25 cellular contexts compared by ENCODE assay signal in the genomic region with DNA sequence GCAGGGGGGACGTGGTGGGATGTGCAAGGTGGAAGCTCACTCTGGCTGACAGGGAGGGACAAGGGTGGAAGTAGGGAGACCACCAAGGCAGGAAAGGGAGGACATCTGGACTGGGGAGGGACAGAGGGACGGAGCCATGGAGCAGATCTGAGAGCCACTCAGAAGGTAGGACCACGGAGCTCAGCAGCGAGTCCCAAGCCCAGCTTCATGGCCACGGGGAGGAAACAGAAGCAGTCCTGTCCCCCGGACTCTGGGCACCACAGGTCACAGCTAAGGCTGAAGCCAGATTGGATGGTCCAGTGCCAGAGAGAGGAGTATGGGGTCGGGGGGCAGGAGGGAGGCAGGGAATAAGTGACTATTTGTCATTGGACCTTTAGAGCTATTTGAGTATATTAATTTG.
"Had no signal": no experiment of that assay in that cellular context is flagged by ENCODE, and none has a peak within 500 bp of the region (broad histone marks: within the 10 kb centered on the region; RNA-seq: fewer than 3 reads in every experiment).

No MANE protein-coding gene starts in this region.

- H3K4me3 Mint-ChIP-seq: activated CD4-positive, alpha-beta memory T cell treated with anti-CD3 and anti-CD28 coated beads, Interleukin-2, amount 10 ng/mL, durations not matched to agents 7 days and 5 days; activated naive CD4-positive, alpha-beta T cell treated with anti-CD3 and anti-CD28 coated beads, Interleukin-2, amount 50 U/mL, for 24 hours; memory B cell; naive thymus-derived CD8-positive, alpha-beta T cell; stimulated activated effector memory CD8-positive, alpha-beta T cell treated with anti-CD3 and anti-CD28 coated beads, Interleukin-12 subunit alpha, Interleukin-12 subunit beta, amount 100 ng/mL, for 72 hours; T-cell; type B pancreatic cell had no signal

- DNase-seq: activated CD4-positive, alpha-beta memory T cell treated with anti-CD3 and anti-CD28 coated beads, Interleukin-2, amount 10 ng/mL, durations not matched to agents 7 days and 5 days; activated CD4-positive, alpha-beta T cell treated with anti-CD3 and anti-CD28 coated beads for 48 hours; activated CD4-positive, CD25-positive, alpha-beta regulatory T cell; activated gamma-delta T cell; activated T-cell treated with anti-CD3 and anti-CD28 coated beads, Interleukin-2, amount 50 U/mL, for 48 hours; dermis blood vessel endothelial cell; effector memory CD4-positive, alpha-beta T cell; esophagus squamous epithelium; heart right ventricle; kidney glomerular epithelial cell; left ventricle myocardium inferior; right cardiac atrium; stimulated activated CD4-positive, alpha-beta T cell treated with anti-CD3 and anti-CD28 coated beads, Interleukin-4, amount 100 ng/mL, for 24 hours; stomach; T-cell; T-helper 9 cell had no signal

- H3K36me3 Mint-ChIP-seq: activated naive CD4-positive, alpha-beta T cell treated with anti-CD3 and anti-CD28 coated beads, Interleukin-2, amount 50 U/mL, for 24 hours; memory B cell; naive thymus-derived CD8-positive, alpha-beta T cell; T-cell; type B pancreatic cell had no signal

- H3K27me3 Mint-ChIP-seq: type B pancreatic cell had no signal

- H3K9me3 Mint-ChIP-seq: activated CD4-positive, alpha-beta memory T cell treated with anti-CD3 and anti-CD28 coated beads, Interleukin-2, amount 10 ng/mL, durations not matched to agents 7 days and 5 days; activated naive CD4-positive, alpha-beta T cell treated with anti-CD3 and anti-CD28 coated beads, Interleukin-2, amount 50 U/mL, for 24 hours; memory B cell; naive thymus-derived CD8-positive, alpha-beta T cell; stimulated activated effector memory CD8-positive, alpha-beta T cell treated with anti-CD3 and anti-CD28 coated beads, Interleukin-12 subunit alpha, Interleukin-12 subunit beta, amount 100 ng/mL, for 72 hours; T-cell; type B pancreatic cell had no signal

- H3K4me1 Mint-ChIP-seq: activated CD4-positive, alpha-beta memory T cell treated with anti-CD3 and anti-CD28 coated beads, Interleukin-2, amount 10 ng/mL, durations not matched to agents 7 days and 5 days; activated naive CD4-positive, alpha-beta T cell treated with anti-CD3 and anti-CD28 coated beads, Interleukin-2, amount 50 U/mL, for 24 hours; stimulated activated effector memory CD8-positive, alpha-beta T cell treated with anti-CD3 and anti-CD28 coated beads, Interleukin-12 subunit alpha, Interleukin-12 subunit beta, amount 100 ng/mL, for 72 hours; T-cell had no signal

- H3K36me3 ChIP-seq: ascending aorta, esophagus squamous epithelium, heart right ventricle, left ventricle myocardium inferior, prostate gland, stomach had no signal

- H3K4me1 ChIP-seq: ascending aorta, esophagus squamous epithelium, heart right ventricle, left ventricle myocardium inferior, prostate gland, stomach had no signal

- H3K27me3 ChIP-seq: ascending aorta had no signal

- H3K9me3 ChIP-seq: ascending aorta, esophagus squamous epithelium, heart right ventricle, left ventricle myocardium inferior, prostate gland, stomach had no signal

- ATAC-seq: heart right ventricle; naive thymus-derived CD8-positive, alpha-beta T cell; right cardiac atrium; SK-N-SH treated with all-trans-retinoic acid at 6 μM for 48 hours; stimulated activated effector memory CD8-positive, alpha-beta T cell treated with anti-CD3 and anti-CD28 coated beads, Interleukin-12 subunit alpha, Interleukin-12 subunit beta, amount 100 ng/mL, for 72 hours; T-cell had no signal

- H3K27ac Mint-ChIP-seq: activated CD4-positive, alpha-beta memory T cell treated with anti-CD3 and anti-CD28 coated beads, Interleukin-2, amount 10 ng/mL, durations not matched to agents 7 days and 5 days; activated naive CD4-positive, alpha-beta T cell treated with anti-CD3 and anti-CD28 coated beads, Interleukin-2, amount 50 U/mL, for 24 hours; memory B cell; naive thymus-derived CD8-positive, alpha-beta T cell; stimulated activated effector memory CD8-positive, alpha-beta T cell treated with anti-CD3 and anti-CD28 coated beads, Interleukin-12 subunit alpha, Interleukin-12 subunit beta, amount 100 ng/mL, for 72 hours; T-cell; type B pancreatic cell had no signal

- H3K27ac ChIP-seq: ascending aorta, esophagus squamous epithelium, heart right ventricle, left ventricle myocardium inferior, prostate gland, stomach had no signal

- H3K4me3 ChIP-seq: ascending aorta, esophagus squamous epithelium, heart right ventricle, left ventricle myocardium inferior, prostate gland, smooth muscle cell, stomach had no signal
